In genomic region chr4:141503260-141503659, GRCh38 we compare ENCODE assay signal across 26 cellular contexts.
"Had no signal": no experiment of that assay in that cellular context is flagged by ENCODE, and none has a peak within 500 bp of the region (broad histone marks: within the 10 kb centered on the region; RNA-seq: fewer than 3 reads in every experiment).

No MANE protein-coding gene starts in this region.

- H3K27ac Mint-ChIP-seq: T-cell; T-helper 1 cell treated with Interleukin-12 subunit alpha and Interleukin-12 subunit beta and Interleukin-4 antibody, amounts not matched to agents 30 μg/mL and 1 μg/mL, for 36 hours had no signal

- H3K27ac ChIP-seq: SJSA1, SK-N-MC had no signal

- ATAC-seq: Panc1, PC-3, Right ventricle myocardium inferior, T-cell had no signal

- H3K36me3 Mint-ChIP-seq: T-cell had no signal

- H3K4me3 Mint-ChIP-seq: T-cell; T-helper 1 cell treated with Interleukin-12 subunit alpha and Interleukin-12 subunit beta and Interleukin-4 antibody, amounts not matched to agents 30 μg/mL and 1 μg/mL, for 36 hours had no signal

- H3K4me1 ChIP-seq: SJSA1 had no signal

- H3K27me3 ChIP-seq: MG63, SJSA1 had no signal

- H3K9me3 ChIP-seq: MG63, SJSA1 had no signal

- H3K4me1 Mint-ChIP-seq: T-cell had no signal

- H3K4me3 ChIP-seq: MG63, SJSA1, SK-N-MC had no signal

- DNase-seq: Karpas-422, KG1, MG63, NCI-H1092, NCI-H1105 treated with DMSO at 0.1 percent for 48 hours, NCI-H1417 treated with DMSO at 0.1 percent for 48 hours, NCI-H146, NCI-H1694 treated with DMSO at 0.1 percent for 48 hours, NCI-H1930, NCI-H2081 treated with DMSO at 0.1 percent for 48 hours, NCI-H2171, NCI-H226, NCI-H446, NCI-H510A, NCI-H524 treated with DMSO at 0.1 percent for 48 hours, NCI-H69, NCI-H774, PC-3, SHP77 treated with DMSO at 0.1 percent for 48 hours, SW 1271, T-cell had no signal

- H3K36me3 ChIP-seq: MG63, SJSA1 had no signal

- H3K27me3 Mint-ChIP-seq: T-cell had no signal
